Comparison of ENCODE assay signal across 1 cellular context in genomic region chr5:17054911-17055310, GRCh38.
TF ChIP-seq lines count a peak whose summit lies in the region.

No MANE protein-coding gene starts in this region.

TF ChIP-seq in H1, 55 proteins besides CTCF, POLR2A, EP300 and RAD21 (continued from another document):
- TF ChIP-seq, protein P1, sequence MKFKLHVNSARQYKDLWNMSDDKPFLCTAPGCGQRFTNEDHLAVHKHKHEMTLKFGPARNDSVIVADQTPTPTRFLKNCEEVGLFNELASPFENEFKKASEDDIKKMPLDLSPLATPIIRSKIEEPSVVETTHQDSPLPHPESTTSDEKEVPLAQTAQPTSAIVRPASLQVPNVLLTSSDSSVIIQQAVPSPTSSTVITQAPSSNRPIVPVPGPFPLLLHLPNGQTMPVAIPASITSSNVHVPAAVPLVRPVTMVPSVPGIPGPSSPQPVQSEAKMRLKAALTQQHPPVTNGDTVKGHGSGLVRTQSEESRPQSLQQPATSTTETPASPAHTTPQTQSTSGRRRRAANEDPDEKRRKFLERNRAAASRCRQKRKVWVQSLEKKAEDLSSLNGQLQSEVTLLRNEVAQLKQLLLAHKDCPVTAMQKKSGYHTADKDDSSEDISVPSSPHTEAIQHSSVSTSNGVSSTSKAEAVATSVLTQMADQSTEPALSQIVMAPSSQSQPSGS (IDR thresholded peaks at IDR 0.05; ENCODE audit: low read length), result no peak
- no peak for TF ChIP-seq RNF2 (IDR thresholded peaks at IDR 0.05; ENCODE audit: borderline replicate concordance, low read depth, low read length, missing control alignments, poor library complexity, severe bottlenecking)
- no peak for TF ChIP-seq HDAC2 (IDR thresholded peaks at IDR 0.05; ENCODE audit: borderline replicate concordance in 1 of 2, low read depth in 2 of 2, low read length in 2 of 2)
- TF ChIP-seq KDM5A (IDR thresholded peaks at IDR 0.05; ENCODE audit: low read length), result no peak
